1 cellular context compared by ENCODE assay signal in the genomic region with DNA sequence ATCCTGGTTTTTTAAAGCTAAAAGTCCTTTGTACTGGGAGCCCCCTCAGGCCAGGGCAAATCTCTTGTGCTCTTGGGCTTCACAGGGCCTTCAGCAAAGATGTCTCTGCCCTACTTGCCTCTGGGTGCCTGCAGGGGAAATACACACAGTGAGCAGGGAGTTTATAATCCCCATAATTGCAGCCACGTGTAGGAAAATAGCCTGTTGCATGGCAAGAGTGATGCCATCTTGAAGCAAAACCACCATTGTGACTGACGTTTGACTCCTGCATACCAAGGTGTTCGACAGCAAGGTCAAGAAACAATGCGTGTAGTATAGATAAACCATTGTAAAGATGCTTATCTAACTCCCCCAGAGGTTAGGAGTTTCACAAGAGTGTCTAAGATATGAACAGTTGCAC.
TF ChIP-seq lines count a peak whose summit lies in the region.

No MANE protein-coding gene starts in this region.

TF ChIP-seq in K562, 482 proteins besides CTCF, POLR2A, EP300 and RAD21:
- no peak for TF ChIP-seq RUNX1 (IDR thresholded peaks at IDR 0.05; ENCODE audit: low read depth)
- peak; percentile 51; the same call in 1 of the 2 replicates for TF ChIP-seq ZNF766 (CRISPR knock-in tag; conservative IDR thresholded peaks at IDR 0.05)
- TF ChIP-seq, protein P1, sequence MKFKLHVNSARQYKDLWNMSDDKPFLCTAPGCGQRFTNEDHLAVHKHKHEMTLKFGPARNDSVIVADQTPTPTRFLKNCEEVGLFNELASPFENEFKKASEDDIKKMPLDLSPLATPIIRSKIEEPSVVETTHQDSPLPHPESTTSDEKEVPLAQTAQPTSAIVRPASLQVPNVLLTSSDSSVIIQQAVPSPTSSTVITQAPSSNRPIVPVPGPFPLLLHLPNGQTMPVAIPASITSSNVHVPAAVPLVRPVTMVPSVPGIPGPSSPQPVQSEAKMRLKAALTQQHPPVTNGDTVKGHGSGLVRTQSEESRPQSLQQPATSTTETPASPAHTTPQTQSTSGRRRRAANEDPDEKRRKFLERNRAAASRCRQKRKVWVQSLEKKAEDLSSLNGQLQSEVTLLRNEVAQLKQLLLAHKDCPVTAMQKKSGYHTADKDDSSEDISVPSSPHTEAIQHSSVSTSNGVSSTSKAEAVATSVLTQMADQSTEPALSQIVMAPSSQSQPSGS (CRISPR knock-in tag; IDR thresholded peaks at IDR 0.05) = no peak
- TF ChIP-seq DACH1 (IDR thresholded peaks at IDR 0.05; ENCODE audit: partially characterized antibody) = no peak
- TF ChIP-seq PHF8 (IDR thresholded peaks at IDR 0.05; ENCODE audit: borderline replicate concordance, low read length) = no peak
- TF ChIP-seq SPI1 (IDR thresholded peaks at IDR 0.05; ENCODE audit: borderline replicate concordance, low read depth, low read length) = no peak
- no peak for TF ChIP-seq NFIC (IDR thresholded peaks at IDR 0.05)
- no peak for TF ChIP-seq ZNF121 (CRISPR knock-in tag; conservative IDR thresholded peaks at IDR 0.05)
- no peak for TF ChIP-seq ID3 (CRISPR knock-in tag; IDR thresholded peaks at IDR 0.05)
- no peak for TF ChIP-seq ID3 (tag; IDR thresholded peaks at IDR 0.05)
- no peak for TF ChIP-seq ETV1 (tag; conservative IDR thresholded peaks at IDR 0.05; ENCODE audit: low read depth)
- TF ChIP-seq SP1 (CRISPR knock-in tag; IDR thresholded peaks at IDR 0.05) = no peak
- no peak for TF ChIP-seq ZNF217 (CRISPR knock-in tag; IDR thresholded peaks at IDR 0.05)
- TF ChIP-seq SNRNP70 (optimal IDR thresholded peaks at IDR 0.05; ENCODE audit: low read depth, low read length) = no peak
- no peak for TF ChIP-seq CCNT2 (IDR thresholded peaks at IDR 0.05; ENCODE audit: borderline replicate concordance, extremely low read depth, insufficient read length, low read depth, low read length)
- no peak for TF ChIP-seq MAFF (IDR thresholded peaks at IDR 0.05; ENCODE audit: low read length)
- TF ChIP-seq BRD4 (IDR thresholded peaks at IDR 0.05) = no peak
- no peak for TF ChIP-seq PYGO2 (tag; IDR thresholded peaks at IDR 0.05)
- TF ChIP-seq BACH1 (tag; IDR thresholded peaks at IDR 0.05) = no peak
- no peak for TF ChIP-seq BRD9 (IDR thresholded peaks at IDR 0.05; ENCODE audit: low read depth, partially characterized antibody)
- TF ChIP-seq CBFA2T3 (IDR thresholded peaks at IDR 0.05) = 0 out of 2 replicates have a peak, but pooled peaks have one; percentile 4
- peak; percentile 20; the same call in 1 of the 2 replicates for TF ChIP-seq SOX6 (IDR thresholded peaks at IDR 0.05)
- no peak for TF ChIP-seq ZNF609 (CRISPR knock-in tag; IDR thresholded peaks at IDR 0.05; ENCODE audit: borderline replicate concordance)
- TF ChIP-seq ZNF274 (IDR thresholded peaks at IDR 0.05; ENCODE audit: borderline replicate concordance, low read depth, low read length) = no peak
